Comparison of ENCODE assay signal across 22 cellular contexts in the genomic region with DNA sequence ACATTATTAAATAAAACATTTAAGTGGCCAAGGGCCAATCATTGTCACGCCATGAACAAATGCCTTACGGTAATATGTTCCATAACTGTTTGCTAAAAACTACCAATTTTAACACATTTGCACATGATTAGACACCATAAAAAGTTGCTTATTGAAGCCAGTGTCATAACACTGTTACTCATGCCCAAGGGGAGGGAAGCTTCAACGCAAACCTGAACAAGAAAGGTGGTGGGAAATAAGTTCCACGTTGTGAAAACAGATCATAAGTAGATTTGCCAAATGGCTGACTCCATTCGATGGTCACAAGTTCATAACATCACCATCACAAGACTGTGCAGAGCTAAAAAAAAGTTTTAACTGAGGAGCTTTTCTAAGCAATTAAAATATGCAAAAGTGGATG.
"Had no signal": no experiment of that assay in that cellular context is flagged by ENCODE, and none has a peak within 500 bp of the region (broad histone marks: within the 10 kb centered on the region; RNA-seq: fewer than 3 reads in every experiment).

No MANE protein-coding gene starts in this region.

- H3K36me3 Mint-ChIP-seq: memory B cell; naive B cell; stimulated activated memory B cell treated with anti-CD40 and anti-IgM and Interleukin-4, amounts not matched to agents 10 μg/mL and 1 μg/mL and 100 μg/mL, for 72 hours had no signal

- H3K27me3 Mint-ChIP-seq: memory B cell; naive B cell; stimulated activated memory B cell treated with anti-CD40 and anti-IgM and Interleukin-4, amounts not matched to agents 10 μg/mL and 1 μg/mL and 100 μg/mL, for 72 hours; stimulated activated naive CD8-positive, alpha-beta T cell treated with anti-CD3 and anti-CD28 coated beads, Interleukin-15, Interleukin-2, amounts not matched to agents 100 ng/mL and 50 ng/mL, for 24 hours had no signal

- H3K27ac ChIP-seq: heart left ventricle, left ventricle myocardium inferior, lower lobe of right lung, parathyroid adenoma, prostate gland, right lobe of liver, spleen, testis, tibial nerve had no signal

- H3K4me3 ChIP-seq: heart left ventricle, left ventricle myocardium inferior, lower lobe of right lung, prostate gland, right lobe of liver, spleen, testis, tibial nerve had no signal

- H3K27me3 ChIP-seq: heart left ventricle, right lobe of liver, spleen, testis, tibial nerve had no signal

- H3K9me3 ChIP-seq: lower lobe of right lung, prostate gland, right lobe of liver, testis, tibial nerve had no signal

- DNase-seq: effector memory CD4-positive, alpha-beta T cell; heart left ventricle; hippocampal formation; left ventricle myocardium inferior; lower lobe of right lung; midbrain; naive B cell; occipital lobe; right lobe of liver; spleen; stimulated activated CD4-positive, alpha-beta T cell treated with anti-CD3 and anti-CD28 coated beads, Interleukin-15, amount 100 ng/mL, for 24 hours; stimulated activated CD4-positive, alpha-beta T cell treated with anti-CD3 and anti-CD28 coated beads, Interleukin-1b, Interleukin-23, amount 100 ng/mL, for 48 hours; stimulated activated CD4-positive, alpha-beta T cell treated with anti-CD3 and anti-CD28 coated beads, Interleukin-4, amount 100 ng/mL, for 24 hours; testis had no signal

- H3K4me3 Mint-ChIP-seq: memory B cell; naive B cell; nephron; stimulated activated memory B cell treated with anti-CD40 and anti-IgM and Interleukin-4, amounts not matched to agents 10 μg/mL and 1 μg/mL and 100 μg/mL, for 72 hours; stimulated activated naive CD8-positive, alpha-beta T cell treated with anti-CD3 and anti-CD28 coated beads, Interleukin-15, Interleukin-2, amounts not matched to agents 100 ng/mL and 50 ng/mL, for 24 hours had no signal

- H3K27ac Mint-ChIP-seq: memory B cell; naive B cell; nephron; stimulated activated memory B cell treated with anti-CD40 and anti-IgM and Interleukin-4, amounts not matched to agents 10 μg/mL and 1 μg/mL and 100 μg/mL, for 72 hours; stimulated activated naive CD8-positive, alpha-beta T cell treated with anti-CD3 and anti-CD28 coated beads, Interleukin-15, Interleukin-2, amounts not matched to agents 100 ng/mL and 50 ng/mL, for 24 hours had no signal

- H3K9ac ChIP-seq: parathyroid adenoma had no signal

- H3K4me1 Mint-ChIP-seq: memory B cell; naive B cell; stimulated activated memory B cell treated with anti-CD40 and anti-IgM and Interleukin-4, amounts not matched to agents 10 μg/mL and 1 μg/mL and 100 μg/mL, for 72 hours had no signal

- H3K79me2 ChIP-seq: parathyroid adenoma had no signal

- H3K9me3 Mint-ChIP-seq: stimulated activated memory B cell treated with anti-CD40 and anti-IgM and Interleukin-4, amounts not matched to agents 10 μg/mL and 1 μg/mL and 100 μg/mL, for 72 hours had no signal

- H3K4me1 ChIP-seq: lower lobe of right lung, parathyroid adenoma, prostate gland, right lobe of liver, spleen, testis had no signal

- H2AFZ ChIP-seq: parathyroid adenoma had no signal

- ATAC-seq: esophagus mucosa; heart left ventricle; lower lobe of right lung; right lobe of liver; stimulated activated memory B cell treated with anti-CD40 and anti-IgM and Interleukin-4, amounts not matched to agents 10 μg/mL and 1 μg/mL and 100 μg/mL, for 72 hours had no signal

- H3K36me3 ChIP-seq: heart left ventricle, left ventricle myocardium inferior, lower lobe of right lung, prostate gland, right lobe of liver, spleen, tibial nerve had no signal
